8 cellular contexts compared by ENCODE assay signal in genomic region chr22:50481440-50482106, GRCh38. TPM values are rescaled to one million over a fixed set of nuclear protein-coding genes. Genes with fewer than 3 reads are reported as not detected.
A peak's percentile ranks its signal among the peaks of the same experiment; 100 is the strongest.
DNase-seq lines count a peak whose midpoint lies in the region; ATAC-seq, FAIRE-seq and TF ChIP-seq lines count a peak whose summit lies in the region.

Gene ADM2 (plus strand): TSS chr22:50481543. CDS start chr22:50481848, 305 bp downstream.

- peaks cover 4 to 8% of the 10 kb centered on the region in 2 donors for H3K4me1 Mint-ChIP-seq in immature natural killer cell

- H3K9me2 ChIP-seq in SK-N-SH: no peaks in the 10 kb centered on the region

- H3K27ac ChIP-seq in SK-N-SH (ENCODE audit: low read depth in 2 of 2, low read length in 1 of 2): no peak within 1 kb of the TSS

- H3K9me3 ChIP-seq in SK-N-SH: no peaks in the 10 kb centered on the region

- peaks cover 0 to 7% (median 6%) of the 10 kb centered on the region in 3 donors for H3K27me3 Mint-ChIP-seq in immature natural killer cell (ENCODE audit: low read depth in 3 of 3)

- no peak within 1 kb of the TSS for H2AFZ ChIP-seq in SK-N-SH (ENCODE audit: low read depth)

- H3K36me3 ChIP-seq in SK-N-SH (replicated peaks in 1 of 2; ENCODE audit: control insufficient read depth in 1 of 2, insufficient read depth in 2 of 2, low read length in 1 of 2): no peaks in the 10 kb centered on the region

- H3K4me2 ChIP-seq in SK-N-SH: peak within 1 kb of the TSS; percentile 55

- no peaks in the 10 kb centered on the region for H3K9me3 Mint-ChIP-seq in immature natural killer cell

- peak; percentile 78 for DNase-seq in D721Med (ENCODE audit: insufficient read length, low spot score)
- peak; percentile 91 for DNase-seq in SK-N-SH
- no peak for DNase-seq in astrocyte of the cerebellum (ENCODE audit: low read depth)
- peak; percentile 67 to 69 (median 67) for DNase-seq in immature natural killer cell
- DNase-seq in stimulated activated CD8-positive, alpha-beta memory T cell treated with anti-CD3 and anti-CD28 coated beads, Interleukin-12 subunit alpha, Interleukin-12 subunit beta, amount 100 ng/mL, for 1 hour (ENCODE audit: low read depth): peak; percentile 48
- no peak for DNase-seq in NCI-H1694 treated with DMSO at 0.1 percent for 48 hours (lab: John Stamatoyannopoulos, UW)
- DNase-seq in medulla oblongata (ENCODE audit: extremely low spot score): no peak

- H3K4me1 ChIP-seq in SK-N-SH (ENCODE audit: control insufficient read depth in 1 of 2, insufficient read depth in 2 of 2, low read depth in 1 of 2, low read length in 1 of 2): peaks cover 0 to 2% of the 10 kb centered on the region in 2 experiments; a peak in 1 of 4 replicates

- H3K9ac ChIP-seq in SK-N-SH: no peak within 1 kb of the TSS

- H3K4me3 ChIP-seq in SK-N-SH (ENCODE audit: low read depth in 2 of 2, low read length in 1 of 2): peak within 1 kb of the TSS; percentile 44 to 48
- H3K4me3 ChIP-seq in astrocyte of the cerebellum (ENCODE audit: low read depth, low read length): peak within 1 kb of the TSS; percentile 34

- FAIRE-seq in D721Med (lab: Jason Lieb, UNC): no peak

- TF ChIP-seq EP300 in SK-N-SH (IDR thresholded peaks at IDR 0.05; ENCODE audit: borderline replicate concordance in 1 of 2, low read depth in 1 of 2, low read length in 1 of 2): no peak

- POLR2A ChIA-PET in SK-N-SH (lab: Yijun Ruan, JAX): interaction anchor here (1.8 kb wide), 1 partner anchor 44 kb away, joined by 5 read pairs; the partner anchor contains the start of gene SCO2

- H3K36me3 Mint-ChIP-seq in immature natural killer cell: no peaks in the 10 kb centered on the region

- TF ChIP-seq RAD21 in SK-N-SH (IDR thresholded peaks at IDR 0.05; ENCODE audit: low read length): no peak

- no peak for TF ChIP-seq CTCF in D721Med (IDR thresholded peaks at IDR 0.05; ENCODE audit: insufficient read depth, missing control alignments)
- no peak for TF ChIP-seq CTCF in SK-N-SH (IDR thresholded peaks at IDR 0.05)
- no peak for TF ChIP-seq CTCF in astrocyte of the cerebellum (IDR thresholded peaks at IDR 0.05; ENCODE audit: low read depth, low read length, missing control alignments)

- WGBS in SK-N-SH (ENCODE audit: low lambda C conversion rate): 56% methylated on average over 15 of the region's 70 CpGs

- H3K79me2 ChIP-seq in SK-N-SH (ENCODE audit: insufficient read depth): no peaks in the 10 kb centered on the region

- peaks cover 10% of the 10 kb centered on the region; the same call in 1 of the 2 replicates for H3K27me3 ChIP-seq in SK-N-SH (ENCODE audit: insufficient read depth)

- H3F3A ChIP-seq in SK-N-SH (replicated peaks; ENCODE audit: insufficient read depth): no peaks in the 10 kb centered on the region

- H3K27ac Mint-ChIP-seq in immature natural killer cell: peak within 1 kb of the TSS in 2 of 6 donors; percentile 18 to 58

- CTCF ChIA-PET in SK-N-SH (lab: Yijun Ruan, JAX): interaction anchor here (0.6 to 1.0 kb wide), 2 partner anchors 10 to 146 kb away, joined by 3 read pairs; no protein-coding TSS in a partner anchor

- no peaks in the 10 kb centered on the region for H4K20me1 ChIP-seq in SK-N-SH (ENCODE audit: insufficient read depth)

- in situ Hi-C loops in astrocyte of the cerebellum (cut with HindIII; ENCODE audit: low sequenced_read_pairs): loop anchor here (10.0 kb wide), 1 partner anchor 127 kb away; no protein-coding TSS in a partner anchor

- no peak for ATAC-seq in GM18517 (IDR thresholded peaks at IDR 0.05; ENCODE audit: unreplicated experiment)

- H3K4me3 Mint-ChIP-seq in immature natural killer cell: peak within 1 kb of the TSS; percentile 68 to 75 (median 69)

TF ChIP-seq in SK-N-SH, 30 proteins besides CTCF, POLR2A, EP300 and RAD21:
- TF ChIP-seq FOXJ3 (CRISPR knock-in tag; IDR thresholded peaks at IDR 0.05) (no peak), SIN3A (IDR thresholded peaks at IDR 0.05; ENCODE audit: borderline replicate concordance, low read depth, low read length) (no peak), POLR2AphosphoS5 (IDR thresholded peaks at IDR 0.05; ENCODE audit: low read depth, low read length) (no peak), NFIC (IDR thresholded peaks at IDR 0.05; ENCODE audit: borderline replicate concordance) (no peak), GABPA (IDR thresholded peaks at IDR 0.05; ENCODE audit: low read depth) (no peak), IRF3 (IDR thresholded peaks at IDR 0.05; ENCODE audit: low read depth, low read length) (no peak), SMC3 (IDR thresholded peaks at IDR 0.05; ENCODE audit: low read depth, low read length) (no peak), RFX5 (IDR thresholded peaks at IDR 0.05; ENCODE audit: low read length) (no peak), ELF1 (IDR thresholded peaks at IDR 0.05) (no peak)
TF ChIP-seq in SK-N-SH: peak in this region for 0.

RNA-seq across cellular contexts. Expression of gene ADM2, which starts in this region (rescaled TPM):
- polyA plus RNA-seq in SK-N-SH (2012; rRNA removed): 0.49 and 0.61 TPM in 2 replicates
- polyA plus RNA-seq in SK-N-SH (2012; cell fraction: cytosol; rRNA removed): 0.42 and 0.54 TPM in 2 replicates
- polyA plus RNA-seq in SK-N-SH (2012; cell fraction: nucleus; rRNA removed): 1.4 TPM in 2 replicates
- polyA plus RNA-seq in immature natural killer cell: under 1 TPM in 1 of 3 donors, not detected in 2; 0.38 TPM

Comparison
In these comparisons a context has a peak if more than half of its experiments do, and no peak if none do; other contexts are left out.
1. Peak in DNase-seq in immature natural killer cell; RNA of the gene not detected or under 1 TPM.
2. DNase-seq: peak in D721Med (single experiment), SK-N-SH (single experiment) and stimulated activated CD8-positive, alpha-beta memory T cell treated with anti-CD3 and anti-CD28 coated beads, Interleukin-12 subunit alpha, Interleukin-12 subunit beta, amount 100 ng/mL, for 1 hour (single experiment); none in astrocyte of the cerebellum (single experiment), NCI-H1694 treated with DMSO at 0.1 percent for 48 hours (single experiment) and medulla oblongata (single experiment).